9 cellular contexts compared by ENCODE assay signal in the genomic region with DNA sequence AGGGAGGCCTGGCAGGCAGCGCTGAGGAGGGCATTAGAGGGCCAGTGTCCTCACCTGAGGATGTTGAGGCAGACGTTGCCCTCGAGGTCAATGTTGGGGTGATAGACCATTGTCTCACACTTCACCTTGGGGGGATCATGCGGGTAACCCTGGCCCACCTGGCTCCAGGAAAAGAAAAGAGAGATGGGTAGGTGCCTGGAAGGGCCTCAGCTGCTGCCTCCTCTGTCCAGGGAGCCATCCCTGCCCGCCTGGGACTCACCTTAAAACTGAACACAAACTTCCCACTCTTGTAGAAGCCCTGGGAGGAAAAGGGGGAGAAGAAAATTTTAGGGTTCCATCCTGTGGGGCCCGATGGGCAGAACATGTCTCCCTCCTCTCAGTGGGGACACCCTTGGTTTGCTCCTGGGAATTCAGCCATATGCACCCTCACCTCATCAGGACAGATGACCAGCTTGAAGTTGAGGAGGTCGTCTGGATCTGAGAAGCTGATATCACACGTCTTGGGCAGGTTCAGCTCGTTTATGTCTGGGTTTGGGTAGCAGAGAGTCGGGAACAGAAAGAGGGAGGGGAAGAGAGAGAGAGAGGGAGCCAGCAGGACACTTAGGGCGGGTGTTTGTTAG. TPM values are rescaled to one million over a fixed set of nuclear protein-coding genes. Genes with fewer than 3 reads are reported as not detected.
DNase-seq lines count a peak whose midpoint lies in the region; ATAC-seq and TF ChIP-seq lines count a peak whose summit lies in the region.
"Had no signal": no experiment of that assay in that cellular context is flagged by ENCODE, and none has a peak within 500 bp of the region (broad histone marks: within the 10 kb centered on the region; RNA-seq: fewer than 3 reads in every experiment).

No MANE protein-coding gene starts in this region.

- peak overlapping the region; percentile 42 for H3K4me2 ChIP-seq in mesendoderm (ENCODE audit: low read length)

- H3K23ac ChIP-seq in mesendoderm (ENCODE audit: low read length) = no peak overlapping the region

- H3K4me3 ChIP-seq in heart left ventricle = peak overlapping the region in 11 of 12 donors; percentile 4 to 96 (median 80)
- H3K4me3 ChIP-seq in right cardiac atrium (ENCODE audit: low read length) = no peak overlapping the region
- H3K4me3 ChIP-seq in astrocyte of the spinal cord (ENCODE audit: low read depth, low read length) = peak overlapping the region; percentile 100
- H3K4me3 ChIP-seq in mesendoderm (ENCODE audit: low read length) = no peak overlapping the region
- H3K4me3 ChIP-seq in upper lobe of right lung = peak overlapping the region; percentile 67

- H3K56ac ChIP-seq in mesendoderm (ENCODE audit: low read length) = peak overlapping the region; percentile 100

- WGBS in heart left ventricle, 4 donors = 57 to 64% (median 61%) methylated on average over 11 of the region's 11 CpGs
- 61% methylated on average over 11 of the region's 11 CpGs for WGBS in right cardiac atrium
- WGBS in mesendoderm (ENCODE audit: extremely low coverage, insufficient coverage, low lambda C conversion rate) = no CpG with 5 or more reads among the region's 11 CpGs

- no peak overlapping the region for H3K4ac ChIP-seq in mesendoderm (ENCODE audit: low read depth, low read length)

- ATAC-seq in heart left ventricle (no peak), right cardiac atrium (no peak), upper lobe of right lung (no peak), HG02798 (IDR thresholded peaks at IDR 0.05; ENCODE audit: poor library complexity, unreplicated experiment) (no peak)

- H2AK5ac ChIP-seq in mesendoderm (ENCODE audit: low read length) = no peak overlapping the region

- H3K27me3 ChIP-seq in heart left ventricle = peaks cover 0 to 1% (median 0%) of the 10 kb centered on the region in 9 donors
- no peaks in the 10 kb centered on the region for H3K27me3 ChIP-seq in right cardiac atrium (ENCODE audit: control insufficient read depth, insufficient read depth)
- no peaks in the 10 kb centered on the region for H3K27me3 ChIP-seq in mesendoderm (ENCODE audit: insufficient read depth, low read length, poor library complexity)
- no peaks in the 10 kb centered on the region for H3K27me3 ChIP-seq in upper lobe of right lung

- no peak overlapping the region for H2BK120ac ChIP-seq in mesendoderm (ENCODE audit: low read depth, low read length)

- peak overlapping the region; percentile 97 for H3K9ac ChIP-seq in mesendoderm (ENCODE audit: low read length)

- H4K8ac ChIP-seq in mesendoderm (ENCODE audit: low read depth, low read length) = no peak overlapping the region

- no peaks in the 10 kb centered on the region for H3K9me3 ChIP-seq in heart left ventricle
- no peaks in the 10 kb centered on the region for H3K9me3 ChIP-seq in right cardiac atrium (ENCODE audit: control insufficient read depth, low read length)
- no peaks in the 10 kb centered on the region for H3K9me3 ChIP-seq in upper lobe of right lung

- no peak for TF ChIP-seq CTCF in heart left ventricle (IDR thresholded peaks at IDR 0.05)
- no peak for TF ChIP-seq CTCF in astrocyte of the spinal cord (IDR thresholded peaks at IDR 0.05; ENCODE audit: low read depth, low read length)
- TF ChIP-seq CTCF in upper lobe of right lung (IDR thresholded peaks at IDR 0.05) = no peak

- TF ChIP-seq POLR2A in heart left ventricle (IDR thresholded peaks at IDR 0.05) = no peak

- H3K79me2 ChIP-seq in mesendoderm (ENCODE audit: control insufficient read depth, insufficient read depth, low read length) = peaks cover 21% of the 10 kb centered on the region

- no peak overlapping the region for H4K5ac ChIP-seq in mesendoderm (ENCODE audit: low read length)

- H3K18ac ChIP-seq in mesendoderm (ENCODE audit: low read length) = no peak overlapping the region

- H2BK15ac ChIP-seq in mesendoderm (replicated peaks; ENCODE audit: low read depth) = no peak overlapping the region

- intact Hi-C loops in heart left ventricle (cut with DNase I) = no loop called here
- intact Hi-C loops in right cardiac atrium (cut with DNase I) = no loop called here
- intact Hi-C loops in upper lobe of right lung (cut with DNase I) = no loop called here

- DNase-seq in heart left ventricle = peak in 1 of 5 donors; percentile 24
- no peak for DNase-seq in right cardiac atrium
- no peak for DNase-seq in astrocyte of the spinal cord (ENCODE audit: low read depth, low spot score)
- no peak for DNase-seq in mesendoderm
- no peak for DNase-seq in upper lobe of right lung
- no peak for DNase-seq in middle frontal gyrus (ENCODE audit: extremely low spot score, low spot score)
- DNase-seq in MV-4-11 (lab: John Stamatoyannopoulos, UW) = no peak
- DNase-seq: stimulated activated CD4-positive, alpha-beta T cell treated with anti-CD3 and anti-CD28 coated beads, Interleukin-15, amount 100 ng/mL, for 24 hours had no signal

- H2BK5ac ChIP-seq in mesendoderm (ENCODE audit: low read length) = no peak overlapping the region

- H3K79me1 ChIP-seq in mesendoderm (ENCODE audit: low read length) = peaks cover 5% of the 10 kb centered on the region

- H3K27ac ChIP-seq in heart left ventricle = peak overlapping the region in 9 of 12 donors; percentile 90 to 100 (median 100)
- no peak overlapping the region for H3K27ac ChIP-seq in right cardiac atrium (ENCODE audit: low read length)
- H3K27ac ChIP-seq in mesendoderm (ENCODE audit: low read depth, low read length) = no peak overlapping the region
- H3K27ac ChIP-seq in upper lobe of right lung = peak overlapping the region; percentile 99

- H3K4me1 ChIP-seq in heart left ventricle (peaks cover 9 to 59% (median 51%) of the 10 kb centered on the region in 12 donors), right cardiac atrium (ENCODE audit: control insufficient read depth, insufficient read depth, low read length) (peaks cover 13% of the 10 kb centered on the region), mesendoderm (ENCODE audit: control insufficient read depth, low read depth, low read length) (peaks cover 9% of the 10 kb centered on the region), upper lobe of right lung (peaks cover 44% of the 10 kb centered on the region)

- in situ Hi-C loops in astrocyte of the spinal cord (cut with HindIII; ENCODE audit: low sequenced_read_pairs) = no loop called here

- H3K36me3 ChIP-seq in heart left ventricle = peaks cover 0 to 40% (median 30%) of the 10 kb centered on the region in 9 donors
- H3K36me3 ChIP-seq in mesendoderm (ENCODE audit: control insufficient read depth, insufficient read depth, low read length) = peaks cover 7% of the 10 kb centered on the region
- H3K36me3 ChIP-seq in upper lobe of right lung = peaks cover 35% of the 10 kb centered on the region

RNA-seq across cellular contexts. Expression of gene UBE2M, which starts 1.7 kb away (rescaled TPM):
- total RNA-seq in heart left ventricle (100 to 1,000 TPM in 6 of 9 donors, 10 to 100 TPM in 3; 35.3 to 139 (median 115) TPM), right cardiac atrium (100 to 1,000 TPM; 117 to 137 (median 123) TPM), upper lobe of right lung (53.8 TPM)
- polyA plus RNA-seq in heart left ventricle (100 to 1,000 TPM in 1 of 2 donors, 10 to 100 TPM in 1; 64.7 to 114 TPM), right cardiac atrium (92.7 TPM)
- polyA plus RNA-seq in mesendoderm (2013, experiment 1 of 2) = 86.4 TPM
- polyA plus RNA-seq in mesendoderm (2013, experiment 2 of 2) = 88.0 TPM

RNA-seq across cellular contexts. Expression of gene CHMP2A, which starts 1.8 kb away (rescaled TPM):
- total RNA-seq in heart left ventricle (100 to 1,000 TPM; 113 to 155 (median 129) TPM), right cardiac atrium (100 to 1,000 TPM; 106 to 116 (median 114) TPM), upper lobe of right lung (96.5 TPM)
- polyA plus RNA-seq in heart left ventricle (100 to 1,000 TPM; 192 to 266 TPM), right cardiac atrium (196 TPM)
- polyA plus RNA-seq in mesendoderm (2013, experiment 1 of 2) = 60.0 TPM
- 58.5 TPM for polyA plus RNA-seq in mesendoderm (2013, experiment 2 of 2)

RNA-seq across cellular contexts. Expression of gene TRIM28, which starts 12.9 kb away (rescaled TPM):
- total RNA-seq in heart left ventricle (100 to 1,000 TPM; 122 to 265 (median 163) TPM), right cardiac atrium (100 to 1,000 TPM; 139 to 161 (median 148) TPM), upper lobe of right lung (199 TPM)
- polyA plus RNA-seq in heart left ventricle (100 to 1,000 TPM in 1 of 2 donors, 10 to 100 TPM in 1; 88.0 to 160 TPM), right cardiac atrium (98.7 TPM)
- 1,044 TPM for polyA plus RNA-seq in mesendoderm (2013, experiment 1 of 2)
- polyA plus RNA-seq in mesendoderm (2013, experiment 2 of 2) = 1,033 TPM

RNA-seq across cellular contexts. Expression of gene MZF1, which starts 16.4 kb away (rescaled TPM):
- total RNA-seq in heart left ventricle = 10 to 100 TPM in 2 of 9 donors, 1 to 10 TPM in 7; 7.5 to 12.0 (median 9.1) TPM
- 10 to 100 TPM in 1 of 2 donors, 1 to 10 TPM in 1; 6.2 to 12.5 TPM for polyA plus RNA-seq in heart left ventricle
- total RNA-seq in right cardiac atrium = 10 to 100 TPM; 10.1 to 15.6 (median 12.8) TPM
- polyA plus RNA-seq in right cardiac atrium = 12.0 TPM
- 6.5 TPM for polyA plus RNA-seq in mesendoderm (2013, experiment 1 of 2)
- polyA plus RNA-seq in mesendoderm (2013, experiment 2 of 2) = 6.3 TPM
- total RNA-seq in upper lobe of right lung = 44.3 TPM

RNA-seq across cellular contexts. Expression of gene ZBTB45, which starts 37.1 kb away (rescaled TPM):
- total RNA-seq in heart left ventricle = 10 to 100 TPM in 8 of 9 donors, 1 to 10 TPM in 1; 9.0 to 13.4 (median 10.5) TPM
- polyA plus RNA-seq in heart left ventricle = 1 to 10 TPM; 6.9 to 9.2 TPM
- 10 to 100 TPM in 3 of 4 donors, 1 to 10 TPM in 1; 9.9 to 13.1 (median 11.1) TPM for total RNA-seq in right cardiac atrium
- 7.0 TPM for polyA plus RNA-seq in right cardiac atrium
- polyA plus RNA-seq in mesendoderm (2013, experiment 1 of 2) = 13.0 TPM
- 12.6 TPM for polyA plus RNA-seq in mesendoderm (2013, experiment 2 of 2)
- 14.1 TPM for total RNA-seq in upper lobe of right lung

Comparison
In these comparisons a context has a peak if more than half of its experiments do, and no peak if none do; other contexts are left out.
1. H3K27ac ChIP-seq: peak in heart left ventricle (9 of 12) and upper lobe of right lung (single experiment); none in right cardiac atrium (single experiment) and mesendoderm (single experiment).
2. H3K4me3 ChIP-seq: peak in heart left ventricle (11 of 12), astrocyte of the spinal cord (single experiment) and upper lobe of right lung (single experiment); none in right cardiac atrium (single experiment) and mesendoderm (single experiment).